ENCODE assay signal across 9 cellular contexts in the genomic region with DNA sequence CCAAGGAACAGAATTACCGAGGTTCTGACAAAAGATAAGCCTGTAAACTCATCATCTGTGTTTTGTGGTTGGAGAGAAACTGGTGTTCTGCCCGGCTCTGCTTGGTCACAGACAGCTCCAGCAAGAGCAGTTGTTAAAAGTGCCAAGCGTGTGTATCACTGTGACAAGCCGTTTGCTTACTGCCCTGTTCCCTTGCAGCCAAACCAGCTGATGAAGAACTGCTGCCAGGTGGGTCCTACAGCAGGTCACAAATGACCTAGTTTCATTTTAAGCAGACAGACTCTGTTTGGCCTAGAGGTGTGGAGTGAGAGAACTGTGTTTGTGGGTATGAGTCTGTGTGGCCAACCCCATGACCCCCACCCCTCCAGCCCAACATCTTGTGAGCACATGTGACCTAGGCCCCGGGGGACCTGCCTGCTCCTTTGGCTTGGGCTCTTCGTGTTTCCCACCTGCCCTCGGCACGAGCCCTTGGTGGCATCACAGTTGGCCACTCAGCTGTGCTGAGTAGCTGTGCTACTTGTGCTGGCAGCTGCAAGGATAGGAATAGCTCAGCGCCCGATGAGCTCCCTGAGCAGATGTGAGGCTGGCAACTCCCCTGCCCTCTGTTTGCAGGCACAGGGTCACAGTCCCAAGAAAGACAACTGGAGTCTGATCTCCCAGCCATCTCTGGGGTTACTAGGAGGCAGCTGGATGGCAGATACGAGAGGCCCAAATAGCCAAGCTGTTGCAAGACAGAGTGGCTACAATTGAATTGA. TPM values are rescaled to one million over a fixed set of nuclear protein-coding genes. Genes with fewer than 3 reads are reported as not detected.
A peak's percentile ranks its signal among the peaks of the same experiment; 100 is the strongest.
DNase-seq lines count a peak whose midpoint lies in the region; ATAC-seq and TF ChIP-seq lines count a peak whose summit lies in the region.
"Had no signal": no experiment of that assay in that cellular context is flagged by ENCODE, and none has a peak within 500 bp of the region (broad histone marks: within the 10 kb centered on the region; RNA-seq: fewer than 3 reads in every experiment).

No MANE protein-coding gene starts in this region.

- no peak overlapping the region for H3K27ac Mint-ChIP-seq in activated CD8-positive, alpha-beta memory T cell treated with anti-CD3 and anti-CD28 coated beads, Interleukin-2, amount 10 ng/mL, durations not matched to agents 7 days and 5 days
- peak overlapping the region; percentile 53 for H3K27ac Mint-ChIP-seq in stimulated activated effector memory CD8-positive, alpha-beta T cell treated with anti-CD3 and anti-CD28 coated beads, Interleukin-12 subunit alpha, Interleukin-12 subunit beta, amount 100 ng/mL, for 72 hours

- no peak overlapping the region for H3K4me3 Mint-ChIP-seq in activated CD8-positive, alpha-beta memory T cell treated with anti-CD3 and anti-CD28 coated beads, Interleukin-2, amount 10 ng/mL, durations not matched to agents 7 days and 5 days
- no peak overlapping the region for H3K4me3 Mint-ChIP-seq in stimulated activated effector memory CD8-positive, alpha-beta T cell treated with anti-CD3 and anti-CD28 coated beads, Interleukin-12 subunit alpha, Interleukin-12 subunit beta, amount 100 ng/mL, for 72 hours

- H3K9me3 Mint-ChIP-seq in activated CD8-positive, alpha-beta memory T cell treated with anti-CD3 and anti-CD28 coated beads, Interleukin-2, amount 10 ng/mL, durations not matched to agents 7 days and 5 days (ENCODE audit: low read depth): no peaks in the 10 kb centered on the region
- no peaks in the 10 kb centered on the region for H3K9me3 Mint-ChIP-seq in stimulated activated effector memory CD8-positive, alpha-beta T cell treated with anti-CD3 and anti-CD28 coated beads, Interleukin-12 subunit alpha, Interleukin-12 subunit beta, amount 100 ng/mL, for 72 hours

- no peaks in the 10 kb centered on the region for H3K27me3 Mint-ChIP-seq in activated CD8-positive, alpha-beta memory T cell treated with anti-CD3 and anti-CD28 coated beads, Interleukin-2, amount 10 ng/mL, durations not matched to agents 7 days and 5 days

- no peak overlapping the region for H3K4me3 ChIP-seq in choroid plexus epithelial cell (ENCODE audit: low read depth, low read length)

- H3K4me1 Mint-ChIP-seq in activated CD8-positive, alpha-beta memory T cell treated with anti-CD3 and anti-CD28 coated beads, Interleukin-2, amount 10 ng/mL, durations not matched to agents 7 days and 5 days: no peaks in the 10 kb centered on the region
- H3K4me1 Mint-ChIP-seq in stimulated activated effector memory CD8-positive, alpha-beta T cell treated with anti-CD3 and anti-CD28 coated beads, Interleukin-12 subunit alpha, Interleukin-12 subunit beta, amount 100 ng/mL, for 72 hours: peaks cover 5% of the 10 kb centered on the region

- no peak for TF ChIP-seq CTCF in choroid plexus epithelial cell (conservative IDR thresholded peaks at IDR 0.05; ENCODE audit: low read depth, low read length)

- DNase-seq in activated CD8-positive, alpha-beta memory T cell treated with anti-CD3 and anti-CD28 coated beads for 24 hours: peak; percentile 50
- no peak for DNase-seq in activated CD8-positive, alpha-beta memory T cell treated with anti-CD3 and anti-CD28 coated beads, Interleukin-2, amount 10 ng/mL, durations not matched to agents 7 days and 5 days
- DNase-seq in choroid plexus epithelial cell (ENCODE audit: low read depth) (peak; percentile 29), HK-2 (ENCODE audit: unreplicated experiment) (no peak)
- DNase-seq in stimulated activated effector memory CD8-positive, alpha-beta T cell treated with anti-CD3 and anti-CD28 coated beads, Interleukin-12 subunit alpha, Interleukin-12 subunit beta, amount 100 ng/mL, for 72 hours (ENCODE audit: low spot score in 2 of 2): no peak

- ATAC-seq in activated CD8-positive, alpha-beta memory T cell treated with anti-CD3 and anti-CD28 coated beads, Interleukin-2, amount 10 ng/mL, durations not matched to agents 7 days and 5 days: no peak
- ATAC-seq in HG03439 (IDR thresholded peaks at IDR 0.05; ENCODE audit: unreplicated experiment) (peak; percentile 62), GM18873 (IDR thresholded peaks at IDR 0.05; ENCODE audit: low FRiP score, unreplicated experiment) (no peak), GM19324 (IDR thresholded peaks at IDR 0.05; ENCODE audit: low FRiP score, unreplicated experiment) (no peak)
- ATAC-seq in stimulated activated effector memory CD8-positive, alpha-beta T cell treated with anti-CD3 and anti-CD28 coated beads, Interleukin-12 subunit alpha, Interleukin-12 subunit beta, amount 100 ng/mL, for 72 hours: peak; percentile 72

- CTCF ChIA-PET in activated CD8-positive, alpha-beta memory T cell treated with anti-CD3 and anti-CD28 coated beads, Interleukin-2, amount 10 ng/mL, durations not matched to agents 7 days and 5 days (lab: Charles Lee): no interaction called here

- no peaks in the 10 kb centered on the region for H3K36me3 Mint-ChIP-seq in activated CD8-positive, alpha-beta memory T cell treated with anti-CD3 and anti-CD28 coated beads, Interleukin-2, amount 10 ng/mL, durations not matched to agents 7 days and 5 days
- peaks cover 4% of the 10 kb centered on the region for H3K36me3 Mint-ChIP-seq in stimulated activated effector memory CD8-positive, alpha-beta T cell treated with anti-CD3 and anti-CD28 coated beads, Interleukin-12 subunit alpha, Interleukin-12 subunit beta, amount 100 ng/mL, for 72 hours

RNA-seq across cellular contexts. Expression of a gene that starts 9.7 kb away (rescaled TPM):
- under 1 TPM in 1 of 2 experiments, not detected in 1; 0.21 TPM for total RNA-seq in activated CD8-positive, alpha-beta memory T cell treated with anti-CD3 and anti-CD28 coated beads, Interleukin-2, amount 10 ng/mL, durations not matched to agents 7 days and 5 days
- total RNA-seq: SK-MEL-5 had no signal

RNA-seq across cellular contexts. Expression of a gene that starts 38.2 kb away (rescaled TPM):
- total RNA-seq in activated CD8-positive, alpha-beta memory T cell treated with anti-CD3 and anti-CD28 coated beads, Interleukin-2, amount 10 ng/mL, durations not matched to agents 7 days and 5 days: under 1 TPM in 1 of 2 experiments, not detected in 1; 0.56 TPM
- total RNA-seq: SK-MEL-5 had no signal

Comparison
In these comparisons a context has a peak if more than half of its experiments do, and no peak if none do; other contexts are left out.
1. DNase-seq: peak in activated CD8-positive, alpha-beta memory T cell treated with anti-CD3 and anti-CD28 coated beads for 24 hours (single experiment) and choroid plexus epithelial cell (single experiment); none in activated CD8-positive, alpha-beta memory T cell treated with anti-CD3 and anti-CD28 coated beads, Interleukin-2, amount 10 ng/mL, durations not matched to agents 7 days and 5 days (single experiment), stimulated activated effector memory CD8-positive, alpha-beta T cell treated with anti-CD3 and anti-CD28 coated beads, Interleukin-12 subunit alpha, Interleukin-12 subunit beta, amount 100 ng/mL, for 72 hours (0 of 2) and HK-2 (single experiment).
2. ATAC-seq: peak in HG03439 (single experiment) and stimulated activated effector memory CD8-positive, alpha-beta T cell treated with anti-CD3 and anti-CD28 coated beads, Interleukin-12 subunit alpha, Interleukin-12 subunit beta, amount 100 ng/mL, for 72 hours (single experiment); none in activated CD8-positive, alpha-beta memory T cell treated with anti-CD3 and anti-CD28 coated beads, Interleukin-2, amount 10 ng/mL, durations not matched to agents 7 days and 5 days (single experiment), GM18873 (single experiment) and GM19324 (single experiment).